8 cellular contexts compared by ENCODE assay signal in the genomic region with DNA sequence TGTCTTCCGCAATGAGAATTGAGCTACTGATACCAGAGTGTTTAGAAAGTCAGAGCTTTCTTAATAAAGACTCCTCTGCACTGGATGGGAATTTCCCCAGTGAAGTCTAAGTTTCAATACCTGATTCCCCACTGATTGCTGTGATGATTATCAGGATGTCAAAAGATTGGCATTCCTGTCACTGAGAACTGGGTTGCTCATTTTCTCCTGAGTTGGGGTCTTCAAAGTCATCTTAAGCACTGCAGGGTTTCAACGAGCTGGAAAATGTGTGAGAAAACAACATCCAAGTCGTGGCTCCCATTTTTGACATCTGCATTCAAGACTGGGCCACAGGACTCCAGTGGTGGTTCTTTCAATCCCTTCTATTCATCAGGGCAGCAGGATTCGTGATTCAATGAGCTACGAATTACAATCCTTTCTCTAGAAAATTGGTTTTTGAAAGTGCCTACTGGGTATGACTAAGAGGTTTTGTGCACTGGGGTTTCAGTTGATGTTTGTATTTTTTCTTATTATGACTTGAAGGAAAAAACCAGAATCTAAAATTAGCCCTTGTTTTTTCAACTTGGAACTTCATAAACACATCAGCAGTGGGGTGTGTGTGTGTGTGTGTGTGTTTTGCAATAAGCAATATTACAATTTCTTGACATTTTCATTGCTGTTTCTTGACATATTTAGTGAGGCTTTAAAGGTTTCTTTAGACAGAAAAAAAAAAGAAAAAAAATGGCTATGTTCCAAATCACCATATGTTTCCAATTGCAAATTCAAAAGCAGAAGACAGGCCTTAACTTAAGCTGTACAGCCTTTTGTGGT.
DNase-seq lines count a peak whose midpoint lies in the region; ATAC-seq lines count a peak whose summit lies in the region.

No MANE protein-coding gene starts in this region.

- peaks cover 22% of the 10 kb centered on the region for H3K4me1 Mint-ChIP-seq in activated naive CD4-positive, alpha-beta T cell treated with anti-CD3 and anti-CD28 coated beads for 36 hours (ENCODE audit: low read depth)

- no peaks in the 10 kb centered on the region for H3K9me3 Mint-ChIP-seq in activated naive CD4-positive, alpha-beta T cell treated with anti-CD3 and anti-CD28 coated beads for 36 hours

- DNase-seq in activated CD8-positive, alpha-beta memory T cell treated with anti-CD3 and anti-CD28 coated beads for 48 hours (ENCODE audit: low read depth in 2 of 3, low spot score in 2 of 3), result peak in 2 of 3 experiments; percentile 3 to 11
- no peak for DNase-seq in activated CD8-positive, alpha-beta memory T cell treated with anti-CD3 and anti-CD28 coated beads, Interleukin-2, amount 50 U/mL, for 4 hours
- peak; percentile 66 for DNase-seq in activated naive CD4-positive, alpha-beta T cell treated with anti-CD3 and anti-CD28 coated beads for 36 hours
- peak; percentile 15 for DNase-seq in renal cortical epithelial cell (ENCODE audit: low read depth)
- DNase-seq in GF-D8 (lab: John Stamatoyannopoulos, UW), result no peak
- no peak for DNase-seq in nucleus accumbens (lab: John Stamatoyannopoulos, UW)
- DNase-seq in NCI-H187 treated with DMSO at 0.1 percent for 48 hours (lab: John Stamatoyannopoulos, UW), result no peak

- H3K27ac Mint-ChIP-seq in activated naive CD4-positive, alpha-beta T cell treated with anti-CD3 and anti-CD28 coated beads for 36 hours, result peak overlapping the region; percentile 83

- H3K36me3 Mint-ChIP-seq in activated naive CD4-positive, alpha-beta T cell treated with anti-CD3 and anti-CD28 coated beads for 36 hours (ENCODE audit: low read depth), result no peaks in the 10 kb centered on the region

- intact Hi-C loops in activated naive CD4-positive, alpha-beta T cell treated with anti-CD3 and anti-CD28 coated beads for 36 hours (cut with micrococcal nuclease), result loop anchor here (1.0 to 5.0 kb wide), 13 partner anchors 12 to 469 kb away; a partner anchor contains a TSS

- no peak overlapping the region for H3K4me3 Mint-ChIP-seq in activated naive CD4-positive, alpha-beta T cell treated with anti-CD3 and anti-CD28 coated beads for 36 hours

- CTCF ChIA-PET in activated naive CD4-positive, alpha-beta T cell treated with anti-CD3 and anti-CD28 coated beads for 36 hours (lab: Charles Lee), result interaction anchor here (0.7 to 2.9 kb wide), 10 partner anchors 11 to 404 kb away, joined by 3 to 14 read pairs (median 4); no protein-coding TSS in a partner anchor

- ATAC-seq in HG02981 (IDR thresholded peaks at IDR 0.05; ENCODE audit: unreplicated experiment), result peak; percentile 80

- no peaks in the 10 kb centered on the region for H3K27me3 Mint-ChIP-seq in activated naive CD4-positive, alpha-beta T cell treated with anti-CD3 and anti-CD28 coated beads for 36 hours (ENCODE audit: low read depth)

Comparison
In these comparisons a context has a peak if more than half of its experiments do, and no peak if none do; other contexts are left out.
1. DNase-seq: peak in activated CD8-positive, alpha-beta memory T cell treated with anti-CD3 and anti-CD28 coated beads for 48 hours (2 of 3), activated naive CD4-positive, alpha-beta T cell treated with anti-CD3 and anti-CD28 coated beads for 36 hours (single experiment) and renal cortical epithelial cell (single experiment); none in activated CD8-positive, alpha-beta memory T cell treated with anti-CD3 and anti-CD28 coated beads, Interleukin-2, amount 50 U/mL, for 4 hours (single experiment), GF-D8 (single experiment), nucleus accumbens (0 of 56) and NCI-H187 treated with DMSO at 0.1 percent for 48 hours (single experiment).